In genomic region chr14:23629204-23629603, GRCh38 we compare ENCODE assay signal across 2 cellular contexts.
TF ChIP-seq lines count a peak whose summit lies in the region.

No MANE protein-coding gene starts in this region.

TF ChIP-seq in HepG2, 621 proteins besides CTCF, POLR2A, EP300 and RAD21 (continues in another document):
- TF ChIP-seq ZNF350 (CRISPR knock-in tag; IDR thresholded peaks at IDR 0.05; ENCODE audit: borderline replicate concordance, low read depth), result no peak
- TF ChIP-seq, protein P1, sequence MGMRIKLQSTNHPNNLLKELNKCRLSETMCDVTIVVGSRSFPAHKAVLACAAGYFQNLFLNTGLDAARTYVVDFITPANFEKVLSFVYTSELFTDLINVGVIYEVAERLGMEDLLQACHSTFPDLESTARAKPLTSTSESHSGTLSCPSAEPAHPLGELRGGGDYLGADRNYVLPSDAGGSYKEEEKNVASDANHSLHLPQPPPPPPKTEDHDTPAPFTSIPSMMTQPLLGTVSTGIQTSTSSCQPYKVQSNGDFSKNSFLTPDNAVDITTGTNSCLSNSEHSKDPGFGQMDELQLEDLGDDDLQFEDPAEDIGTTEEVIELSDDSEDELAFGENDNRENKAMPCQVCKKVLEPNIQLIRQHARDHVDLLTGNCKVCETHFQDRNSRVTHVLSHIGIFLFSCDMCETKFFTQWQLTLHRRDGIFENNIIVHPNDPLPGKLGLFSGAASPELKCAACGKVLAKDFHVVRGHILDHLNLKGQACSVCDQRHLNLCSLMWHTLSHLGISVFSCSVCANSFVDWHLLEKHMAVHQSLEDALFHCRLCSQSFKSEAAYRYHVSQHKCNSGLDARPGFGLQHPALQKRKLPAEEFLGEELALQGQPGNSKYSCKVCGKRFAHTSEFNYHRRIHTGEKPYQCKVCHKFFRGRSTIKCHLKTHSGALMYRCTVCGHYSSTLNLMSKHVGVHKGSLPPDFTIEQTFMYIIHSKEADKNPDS (CRISPR knock-in tag; IDR thresholded peaks at IDR 0.05), result no peak
- no peak for TF ChIP-seq GPN1 (CRISPR knock-in tag; IDR thresholded peaks at IDR 0.05; ENCODE audit: borderline replicate concordance)
- TF ChIP-seq STAG1 (CRISPR knock-in tag; IDR thresholded peaks at IDR 0.05), result no peak
- TF ChIP-seq ZNF296 (CRISPR knock-in tag; conservative IDR thresholded peaks at IDR 0.05), result no peak
- TF ChIP-seq ZFP36L1 (CRISPR knock-in tag; IDR thresholded peaks at IDR 0.05), result no peak
- peak; percentile 57 for TF ChIP-seq ZMYM4 (CRISPR knock-in tag; IDR thresholded peaks at IDR 0.05)
- no peak for TF ChIP-seq ASH2L (IDR thresholded peaks at IDR 0.05; ENCODE audit: insufficient read length, low read depth, low read length)
- peak; percentile 54; the same call in 1 of the 2 replicates for TF ChIP-seq NR2F6 (IDR thresholded peaks at IDR 0.05)
- TF ChIP-seq NR2F6 (CRISPR knock-in tag; IDR thresholded peaks at IDR 0.05), result peak; percentile 53; the same call in 1 of the 2 replicates
- TF ChIP-seq ZSCAN29 (CRISPR knock-in tag; conservative IDR thresholded peaks at IDR 0.05), result no peak
- TF ChIP-seq SOX6 (IDR thresholded peaks at IDR 0.05), result no peak
- peak; percentile 57 for TF ChIP-seq SOX6 (CRISPR knock-in tag; IDR thresholded peaks at IDR 0.05)
- TF ChIP-seq MEF2D (CRISPR knock-in tag; IDR thresholded peaks at IDR 0.05), result no peak
- TF ChIP-seq SOX13 (IDR thresholded peaks at IDR 0.05), result peak; percentile 61; the same call in 1 of the 2 replicates
- TF ChIP-seq SOX13 (CRISPR knock-in tag; conservative IDR thresholded peaks at IDR 0.05 in 1 of 2, IDR thresholded peaks at IDR 0.05 in 1 of 2), result peak in 1 of 2 experiments; percentile 80; a peak in 2 of 4 replicates
- no peak for TF ChIP-seq AGO2 (optimal IDR thresholded peaks at IDR 0.05; ENCODE audit: low read depth, low read length)
- TF ChIP-seq, protein P2, sequence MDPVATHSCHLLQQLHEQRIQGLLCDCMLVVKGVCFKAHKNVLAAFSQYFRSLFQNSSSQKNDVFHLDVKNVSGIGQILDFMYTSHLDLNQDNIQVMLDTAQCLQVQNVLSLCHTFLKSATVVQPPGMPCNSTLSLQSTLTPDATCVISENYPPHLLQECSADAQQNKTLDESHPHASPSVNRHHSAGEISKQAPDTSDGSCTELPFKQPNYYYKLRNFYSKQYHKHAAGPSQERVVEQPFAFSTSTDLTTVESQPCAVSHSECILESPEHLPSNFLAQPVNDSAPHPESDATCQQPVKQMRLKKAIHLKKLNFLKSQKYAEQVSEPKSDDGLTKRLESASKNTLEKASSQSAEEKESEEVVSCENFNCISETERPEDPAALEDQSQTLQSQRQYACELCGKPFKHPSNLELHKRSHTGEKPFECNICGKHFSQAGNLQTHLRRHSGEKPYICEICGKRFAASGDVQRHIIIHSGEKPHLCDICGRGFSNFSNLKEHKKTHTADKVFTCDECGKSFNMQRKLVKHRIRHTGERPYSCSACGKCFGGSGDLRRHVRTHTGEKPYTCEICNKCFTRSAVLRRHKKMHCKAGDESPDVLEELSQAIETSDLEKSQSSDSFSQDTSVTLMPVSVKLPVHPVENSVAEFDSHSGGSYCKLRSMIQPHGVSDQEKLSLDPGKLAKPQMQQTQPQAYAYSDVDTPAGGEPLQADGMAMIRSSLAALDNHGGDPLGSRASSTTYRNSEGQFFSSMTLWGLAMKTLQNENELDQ (CRISPR knock-in tag; IDR thresholded peaks at IDR 0.05; ENCODE audit: borderline replicate concordance), result 0 out of 2 replicates have a peak, but pooled peaks have one; percentile 47
- peak; percentile 27; the same call in 1 of the 2 replicates for TF ChIP-seq BCL6 (CRISPR knock-in tag; IDR thresholded peaks at IDR 0.05)
- peak; percentile 27; the same call in 1 of the 2 replicates for TF ChIP-seq HNF4A (CRISPR knock-in tag; IDR thresholded peaks at IDR 0.05)
- TF ChIP-seq FOXA1 (IDR thresholded peaks at IDR 0.05), result no peak
- peak; percentile 55 for TF ChIP-seq FOXA1 (CRISPR knock-in tag; IDR thresholded peaks at IDR 0.05)
- peak; percentile 40; the same call in 1 of the 2 replicates for TF ChIP-seq PITX1 (CRISPR knock-in tag; IDR thresholded peaks at IDR 0.05)
- TF ChIP-seq, protein P3, sequence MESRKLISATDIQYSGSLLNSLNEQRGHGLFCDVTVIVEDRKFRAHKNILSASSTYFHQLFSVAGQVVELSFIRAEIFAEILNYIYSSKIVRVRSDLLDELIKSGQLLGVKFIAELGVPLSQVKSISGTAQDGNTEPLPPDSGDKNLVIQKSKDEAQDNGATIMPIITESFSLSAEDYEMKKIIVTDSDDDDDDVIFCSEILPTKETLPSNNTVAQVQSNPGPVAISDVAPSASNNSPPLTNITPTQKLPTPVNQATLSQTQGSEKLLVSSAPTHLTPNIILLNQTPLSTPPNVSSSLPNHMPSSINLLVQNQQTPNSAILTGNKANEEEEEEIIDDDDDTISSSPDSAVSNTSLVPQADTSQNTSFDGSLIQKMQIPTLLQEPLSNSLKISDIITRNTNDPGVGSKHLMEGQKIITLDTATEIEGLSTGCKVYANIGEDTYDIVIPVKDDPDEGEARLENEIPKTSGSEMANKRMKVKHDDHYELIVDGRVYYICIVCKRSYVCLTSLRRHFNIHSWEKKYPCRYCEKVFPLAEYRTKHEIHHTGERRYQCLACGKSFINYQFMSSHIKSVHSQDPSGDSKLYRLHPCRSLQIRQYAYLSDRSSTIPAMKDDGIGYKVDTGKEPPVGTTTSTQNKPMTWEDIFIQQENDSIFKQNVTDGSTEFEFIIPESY (CRISPR knock-in tag; IDR thresholded peaks at IDR 0.05), result no peak
- no peak for TF ChIP-seq ZNF790 (CRISPR knock-in tag; IDR thresholded peaks at IDR 0.05; ENCODE audit: borderline replicate concordance)
- TF ChIP-seq FOSL2 (CRISPR knock-in tag; IDR thresholded peaks at IDR 0.05), result peak; percentile 43
- no peak for TF ChIP-seq MED8 (CRISPR knock-in tag; IDR thresholded peaks at IDR 0.05; ENCODE audit: insufficient replicate concordance)

TF ChIP-seq in liver, 16 proteins besides CTCF, POLR2A, EP300 and RAD21:
- no peak for TF ChIP-seq FOXA1 (IDR thresholded peaks at IDR 0.05)
- no peak for TF ChIP-seq HNF4G (IDR thresholded peaks at IDR 0.05)
- peak; percentile 18 for TF ChIP-seq SP1 (IDR thresholded peaks at IDR 0.05)
- TF ChIP-seq RXRA (IDR thresholded peaks at IDR 0.05), result peak in 1 of 2 donors; percentile 8
- TF ChIP-seq, protein P3 (IDR thresholded peaks at IDR 0.05), result no peak
